In the genomic region with DNA sequence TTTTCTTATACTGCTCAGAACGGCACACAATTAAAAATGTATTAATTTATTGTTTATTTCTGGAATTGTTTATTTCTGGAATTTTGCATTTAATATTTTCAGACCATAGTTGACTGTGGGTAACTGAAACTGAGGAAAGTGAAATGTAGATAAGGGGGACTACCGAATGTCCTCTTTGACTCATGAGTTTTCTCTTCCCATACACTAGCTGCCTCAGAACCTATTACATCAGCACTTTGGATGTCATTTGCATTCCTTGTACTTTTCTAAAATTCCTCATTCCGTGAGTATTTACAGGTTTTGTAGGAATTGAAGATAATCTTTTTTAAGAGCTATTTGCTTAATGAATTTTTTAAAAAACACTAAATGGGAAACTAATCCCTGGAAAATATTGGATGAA, we compare ENCODE assay signal across 18 cellular contexts. TPM values are rescaled to one million over a fixed set of nuclear protein-coding genes. Genes with fewer than 3 reads are reported as not detected.
DNase-seq lines count a peak whose midpoint lies in the region; ATAC-seq and TF ChIP-seq lines count a peak whose summit lies in the region.
"Had no signal": no experiment of that assay in that cellular context is flagged by ENCODE, and none has a peak within 500 bp of the region (broad histone marks: within the 10 kb centered on the region; RNA-seq: fewer than 3 reads in every experiment).

No MANE protein-coding gene starts in this region.

- H3K9ac ChIP-seq in OCI-LY3 (ENCODE audit: low read length) (no peak overlapping the region), colonic mucosa (ENCODE audit: low read depth in 2 of 2, low read length in 2 of 2) (no peak overlapping the region)

- peaks cover 77% of the 10 kb centered on the region for H3K4me1 ChIP-seq in ACC112 (ENCODE audit: control insufficient read depth, insufficient read depth, low read length, unreplicated experiment)
- peaks cover 23% of the 10 kb centered on the region for H3K4me1 ChIP-seq in OCI-LY3 (ENCODE audit: low read length)
- no peaks in the 10 kb centered on the region for H3K4me1 ChIP-seq in colonic mucosa

- ATAC-seq in GM19023 (IDR thresholded peaks at IDR 0.05; ENCODE audit: unreplicated experiment) = peak; percentile 55
- ATAC-seq: A549, left colon had no signal

- peak; percentile 63 for DNase-seq in fibroblast of mammary gland (ENCODE audit: low read depth)
- DNase-seq in KG1 (lab: John Stamatoyannopoulos, UW) = no peak
- no peak for DNase-seq in NCI-H2196 treated with DMSO at 0.1 percent for 48 hours (lab: John Stamatoyannopoulos, UW; ENCODE audit: unreplicated experiment)
- no peak for DNase-seq in activated CD8-positive, alpha-beta memory T cell treated with anti-CD3 and anti-CD28 coated beads, Interleukin-2, amount 50 U/mL, for 4 hours
- no peak for DNase-seq in colonic mucosa
- DNase-seq: activated CD4-positive, alpha-beta memory T cell treated with anti-CD3 and anti-CD28 coated beads, Interleukin-2, amount 10 ng/mL, durations not matched to agents 7 days and 5 days; amygdala; left colon; NCI-H1694 treated with DMSO at 0.1 percent for 48 hours; NCI-H524 treated with DMSO at 0.1 percent for 48 hours; ovary; spleen; stimulated activated naive CD4-positive, alpha-beta T cell treated with Interleukin-2 at 50 U/mL for 16 hours had no signal

- intact Hi-C loops in colonic mucosa (cut with DNase I) = no loop called here

- H2AFZ ChIP-seq in ACC112 (ENCODE audit: low read length, unreplicated experiment) (no peak overlapping the region), OCI-LY3 (ENCODE audit: low read depth, low read length) (no peak overlapping the region)

- H4K20me1 ChIP-seq in OCI-LY3 (ENCODE audit: insufficient read depth, low read length) = peaks cover 12% of the 10 kb centered on the region; the same call in 1 of the 2 replicates

- H3K4me2 ChIP-seq in OCI-LY3 (ENCODE audit: low read length) = peak overlapping the region; percentile 33
- H3K4me2 ChIP-seq: A549 had no signal

- no peak for TF ChIP-seq CTCF in OCI-LY3 (IDR thresholded peaks at IDR 0.05; ENCODE audit: low read depth, low read length)
- TF ChIP-seq CTCF in fibroblast of mammary gland (conservative IDR thresholded peaks at IDR 0.05; ENCODE audit: control insufficient read depth, insufficient read depth, low read depth, low read length) = no peak
- no peak for TF ChIP-seq CTCF in colonic mucosa (IDR thresholded peaks at IDR 0.05)

- peaks cover 18% of the 10 kb centered on the region for H3K36me3 ChIP-seq in ACC112 (ENCODE audit: insufficient read depth, low read length)
- H3K36me3 ChIP-seq in OCI-LY3 (replicated peaks; ENCODE audit: low read depth, low read length) = peaks cover 6% of the 10 kb centered on the region
- H3K36me3 ChIP-seq in colonic mucosa = no peaks in the 10 kb centered on the region
- H3K36me3 ChIP-seq: esophagus muscularis mucosa, ovary, spleen had no signal

- H3K79me2 ChIP-seq in ACC112 (ENCODE audit: control insufficient read depth, insufficient read depth, low read length, unreplicated experiment) = peaks cover 86% of the 10 kb centered on the region
- H3K79me2 ChIP-seq in OCI-LY3 (ENCODE audit: low read length) = no peaks in the 10 kb centered on the region

- no peak overlapping the region for H3K4me3 ChIP-seq in ACC112 (ENCODE audit: low read depth, low read length)
- H3K4me3 ChIP-seq in OCI-LY3 (ENCODE audit: low read length) = peak overlapping the region; percentile 17; the same call in 1 of the 2 replicates
- H3K4me3 ChIP-seq in fibroblast of mammary gland (ENCODE audit: control insufficient read depth, low read depth, low read length) = no peak overlapping the region
- H3K4me3 ChIP-seq in colonic mucosa = no peak overlapping the region
- H3K4me3 ChIP-seq: A549, esophagus muscularis mucosa, ovary, spleen had no signal

- H3K27ac ChIP-seq in ACC112 (ENCODE audit: low read depth, low read length) (peak overlapping the region; percentile 70), OCI-LY3 (ENCODE audit: low read length) (no peak overlapping the region), colonic mucosa (no peak overlapping the region)
- H3K27ac ChIP-seq: A549, esophagus muscularis mucosa, ovary, spleen had no signal

- no peaks in the 10 kb centered on the region for H3K9me3 ChIP-seq in OCI-LY3 (ENCODE audit: insufficient read depth, low read length)
- H3K9me3 ChIP-seq in colonic mucosa = no peaks in the 10 kb centered on the region
- H3K9me3 ChIP-seq: A549, esophagus muscularis mucosa, ovary, spleen had no signal

- H3K27me3 ChIP-seq in ACC112 (ENCODE audit: insufficient read depth, low read length) (no peaks in the 10 kb centered on the region), OCI-LY3 (ENCODE audit: low read depth, low read length) (no peaks in the 10 kb centered on the region), colonic mucosa (no peaks in the 10 kb centered on the region)
- H3K27me3 ChIP-seq: esophagus muscularis mucosa, ovary, spleen had no signal

RNA-seq across cellular contexts. Expression of gene ZC3H12C, which starts 29.8 kb away (rescaled TPM):
- total RNA-seq in colonic mucosa = 10 to 100 TPM in 1 of 2 donors, 1 to 10 TPM in 1; 9.2 to 18.8 TPM
